Comparison of ENCODE assay signal across 1 cellular context in the genomic region with DNA sequence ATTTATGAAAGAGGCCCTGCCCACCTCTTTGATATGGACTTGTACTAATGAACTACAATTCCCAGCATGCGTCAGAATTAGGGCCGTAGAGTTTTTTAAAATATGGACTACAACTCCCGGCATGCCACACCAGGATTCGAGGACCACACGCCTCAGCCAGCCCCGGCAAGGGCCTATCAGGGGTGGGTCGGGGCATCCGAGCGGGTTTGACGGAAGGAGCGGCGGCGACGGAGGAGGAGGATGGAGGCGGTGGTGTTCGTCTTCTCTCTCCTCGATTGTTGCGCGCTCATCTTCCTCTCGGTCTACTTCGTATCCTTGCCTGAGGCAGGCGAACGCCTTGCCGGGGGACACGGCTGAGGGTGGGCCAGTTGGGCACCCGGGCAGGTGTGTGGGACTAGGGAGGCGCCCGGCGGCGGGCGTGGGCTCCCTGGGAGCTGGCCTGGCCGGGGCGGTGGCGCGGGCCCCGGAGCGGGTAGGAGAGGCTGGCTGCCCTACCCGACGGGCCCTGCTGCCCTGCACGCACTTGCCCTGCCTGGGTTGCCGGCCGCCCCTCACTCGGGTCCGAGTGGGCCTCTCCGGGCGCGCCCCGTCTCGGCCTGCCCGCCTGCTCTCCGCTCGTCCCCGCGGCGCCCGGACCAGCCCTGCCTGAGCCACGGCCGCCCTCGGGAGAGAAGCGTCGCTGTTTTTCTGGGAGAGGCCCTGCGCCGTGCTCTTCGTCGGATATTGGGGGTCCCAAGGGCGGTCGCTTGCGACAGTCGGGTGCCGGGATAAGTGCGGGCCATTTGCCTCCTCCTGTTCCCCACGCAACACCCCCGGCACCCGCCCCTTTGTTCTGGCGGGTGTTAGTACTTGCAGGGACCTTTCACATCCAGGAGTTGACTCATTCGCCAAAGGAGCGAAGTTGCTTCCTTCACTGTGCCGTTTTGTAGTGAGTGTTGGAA.
TF ChIP-seq lines count a peak whose summit lies in the region.

A gene (plus strand): TSS at position 195 of the 941 bp plus-strand sequence. CDS start 46 bp downstream, at position 241.

TF ChIP-seq in HepG2, 621 proteins besides CTCF, POLR2A, EP300 and RAD21 (continued from another document and continues in another):
- TF ChIP-seq, protein P1, sequence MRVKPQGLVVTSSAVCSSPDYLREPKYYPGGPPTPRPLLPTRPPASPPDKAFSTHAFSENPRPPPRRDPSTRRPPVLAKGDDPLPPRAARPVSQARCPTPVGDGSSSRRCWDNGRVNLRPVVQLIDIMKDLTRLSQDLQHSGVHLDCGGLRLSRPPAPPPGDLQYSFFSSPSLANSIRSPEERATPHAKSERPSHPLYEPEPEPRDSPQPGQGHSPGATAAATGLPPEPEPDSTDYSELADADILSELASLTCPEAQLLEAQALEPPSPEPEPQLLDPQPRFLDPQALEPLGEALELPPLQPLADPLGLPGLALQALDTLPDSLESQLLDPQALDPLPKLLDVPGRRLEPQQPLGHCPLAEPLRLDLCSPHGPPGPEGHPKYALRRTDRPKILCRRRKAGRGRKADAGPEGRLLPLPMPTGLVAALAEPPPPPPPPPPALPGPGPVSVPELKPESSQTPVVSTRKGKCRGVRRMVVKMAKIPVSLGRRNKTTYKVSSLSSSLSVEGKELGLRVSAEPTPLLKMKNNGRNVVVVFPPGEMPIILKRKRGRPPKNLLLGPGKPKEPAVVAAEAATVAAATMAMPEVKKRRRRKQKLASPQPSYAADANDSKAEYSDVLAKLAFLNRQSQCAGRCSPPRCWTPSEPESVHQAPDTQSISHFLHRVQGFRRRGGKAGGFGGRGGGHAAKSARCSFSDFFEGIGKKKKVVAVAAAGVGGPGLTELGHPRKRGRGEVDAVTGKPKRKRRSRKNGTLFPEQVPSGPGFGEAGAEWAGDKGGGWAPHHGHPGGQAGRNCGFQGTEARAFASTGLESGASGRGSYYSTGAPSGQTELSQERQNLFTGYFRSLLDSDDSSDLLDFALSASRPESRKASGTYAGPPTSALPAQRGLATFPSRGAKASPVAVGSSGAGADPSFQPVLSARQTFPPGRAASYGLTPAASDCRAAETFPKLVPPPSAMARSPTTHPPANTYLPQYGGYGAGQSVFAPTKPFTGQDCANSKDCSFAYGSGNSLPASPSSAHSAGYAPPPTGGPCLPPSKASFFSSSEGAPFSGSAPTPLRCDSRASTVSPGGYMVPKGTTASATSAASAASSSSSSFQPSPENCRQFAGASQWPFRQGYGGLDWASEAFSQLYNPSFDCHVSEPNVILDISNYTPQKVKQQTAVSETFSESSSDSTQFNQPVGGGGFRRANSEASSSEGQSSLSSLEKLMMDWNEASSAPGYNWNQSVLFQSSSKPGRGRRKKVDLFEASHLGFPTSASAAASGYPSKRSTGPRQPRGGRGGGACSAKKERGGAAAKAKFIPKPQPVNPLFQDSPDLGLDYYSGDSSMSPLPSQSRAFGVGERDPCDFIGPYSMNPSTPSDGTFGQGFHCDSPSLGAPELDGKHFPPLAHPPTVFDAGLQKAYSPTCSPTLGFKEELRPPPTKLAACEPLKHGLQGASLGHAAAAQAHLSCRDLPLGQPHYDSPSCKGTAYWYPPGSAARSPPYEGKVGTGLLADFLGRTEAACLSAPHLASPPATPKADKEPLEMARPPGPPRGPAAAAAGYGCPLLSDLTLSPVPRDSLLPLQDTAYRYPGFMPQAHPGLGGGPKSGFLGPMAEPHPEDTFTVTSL (CRISPR knock-in tag; IDR thresholded peaks at IDR 0.05; ENCODE audit: borderline replicate concordance), result no peak; the same call in 1 of the 2 replicates
- TF ChIP-seq ZNF788 (CRISPR knock-in tag; IDR thresholded peaks at IDR 0.05; ENCODE audit: borderline replicate concordance) (peak; percentile 40; the same call in 1 of the 2 replicates), BHLHE40 (IDR thresholded peaks at IDR 0.05; ENCODE audit: low read length) (no peak), ZNF816 (CRISPR knock-in tag; IDR thresholded peaks at IDR 0.05; ENCODE audit: borderline replicate concordance) (no peak), SMAD1 (CRISPR knock-in tag; IDR thresholded peaks at IDR 0.05; ENCODE audit: borderline replicate concordance, low read depth) (peak; percentile 24; the same call in 1 of the 2 replicates), PCBP2 (optimal IDR thresholded peaks at IDR 0.05; ENCODE audit: low read depth, low read length, poor library complexity, severe bottlenecking) (no peak), ETV5 (CRISPR knock-in tag; IDR thresholded peaks at IDR 0.05; ENCODE audit: borderline replicate concordance) (no peak; the same call in 1 of the 2 replicates), ZNF138 (CRISPR knock-in tag; IDR thresholded peaks at IDR 0.05; ENCODE audit: low read depth) (no peak), FIP1L1 (IDR thresholded peaks at IDR 0.05; ENCODE audit: borderline replicate concordance, insufficient read depth, low read depth, low read length) (no peak), ZSCAN29 (CRISPR knock-in tag; conservative IDR thresholded peaks at IDR 0.05) (no peak), ZNF234 (CRISPR knock-in tag; conservative IDR thresholded peaks at IDR 0.05) (0 out of 2 replicates have a peak, but pooled peaks have one; percentile 37), STAG1 (CRISPR knock-in tag; IDR thresholded peaks at IDR 0.05) (no peak), FOXM1 (CRISPR knock-in tag; IDR thresholded peaks at IDR 0.05) (peak; percentile 16; the same call in 1 of the 2 replicates), NFKB2 (CRISPR knock-in tag; IDR thresholded peaks at IDR 0.05; ENCODE audit: borderline replicate concordance) (peak; percentile 50; the same call in 1 of the 2 replicates), ZNF777 (CRISPR knock-in tag; IDR thresholded peaks at IDR 0.05) (peak; percentile 94), TP53 (CRISPR knock-in tag; conservative IDR thresholded peaks at IDR 0.05) (no peak), ZNF703 (CRISPR knock-in tag; IDR thresholded peaks at IDR 0.05; ENCODE audit: borderline replicate concordance) (no peak), ZNF33B (CRISPR knock-in tag; IDR thresholded peaks at IDR 0.05) (peak; percentile 32; the same call in 1 of the 2 replicates), ESRRA (CRISPR knock-in tag; IDR thresholded peaks at IDR 0.05; ENCODE audit: low read depth) (no peak), KLF16 (CRISPR knock-in tag; IDR thresholded peaks at IDR 0.05) (0 out of 4 replicates have a peak, but pooled peaks of 1 of the 2 experiments have one; percentile 32), ZNF839 (CRISPR knock-in tag; IDR thresholded peaks at IDR 0.05; ENCODE audit: borderline replicate concordance) (no peak), KDM4B (CRISPR knock-in tag; IDR thresholded peaks at IDR 0.05) (0 out of 2 replicates have a peak, but pooled peaks have one; percentile 20), GTF2F1 (IDR thresholded peaks at IDR 0.05; ENCODE audit: low read length) (no peak), FOXJ3 (CRISPR knock-in tag; IDR thresholded peaks at IDR 0.05; ENCODE audit: borderline replicate concordance) (no peak)
- TF ChIP-seq, protein P2, sequence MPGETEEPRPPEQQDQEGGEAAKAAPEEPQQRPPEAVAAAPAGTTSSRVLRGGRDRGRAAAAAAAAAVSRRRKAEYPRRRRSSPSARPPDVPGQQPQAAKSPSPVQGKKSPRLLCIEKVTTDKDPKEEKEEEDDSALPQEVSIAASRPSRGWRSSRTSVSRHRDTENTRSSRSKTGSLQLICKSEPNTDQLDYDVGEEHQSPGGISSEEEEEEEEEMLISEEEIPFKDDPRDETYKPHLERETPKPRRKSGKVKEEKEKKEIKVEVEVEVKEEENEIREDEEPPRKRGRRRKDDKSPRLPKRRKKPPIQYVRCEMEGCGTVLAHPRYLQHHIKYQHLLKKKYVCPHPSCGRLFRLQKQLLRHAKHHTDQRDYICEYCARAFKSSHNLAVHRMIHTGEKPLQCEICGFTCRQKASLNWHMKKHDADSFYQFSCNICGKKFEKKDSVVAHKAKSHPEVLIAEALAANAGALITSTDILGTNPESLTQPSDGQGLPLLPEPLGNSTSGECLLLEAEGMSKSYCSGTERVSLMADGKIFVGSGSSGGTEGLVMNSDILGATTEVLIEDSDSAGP (CRISPR knock-in tag; IDR thresholded peaks at IDR 0.05; ENCODE audit: borderline replicate concordance), result peak; percentile 74; the same call in 1 of the 2 replicates
- TF ChIP-seq, protein P3, sequence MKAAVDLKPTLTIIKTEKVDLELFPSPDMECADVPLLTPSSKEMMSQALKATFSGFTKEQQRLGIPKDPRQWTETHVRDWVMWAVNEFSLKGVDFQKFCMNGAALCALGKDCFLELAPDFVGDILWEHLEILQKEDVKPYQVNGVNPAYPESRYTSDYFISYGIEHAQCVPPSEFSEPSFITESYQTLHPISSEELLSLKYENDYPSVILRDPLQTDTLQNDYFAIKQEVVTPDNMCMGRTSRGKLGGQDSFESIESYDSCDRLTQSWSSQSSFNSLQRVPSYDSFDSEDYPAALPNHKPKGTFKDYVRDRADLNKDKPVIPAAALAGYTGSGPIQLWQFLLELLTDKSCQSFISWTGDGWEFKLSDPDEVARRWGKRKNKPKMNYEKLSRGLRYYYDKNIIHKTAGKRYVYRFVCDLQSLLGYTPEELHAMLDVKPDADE (CRISPR knock-in tag; IDR thresholded peaks at IDR 0.05), result no peak
- TF ChIP-seq, protein P4, sequence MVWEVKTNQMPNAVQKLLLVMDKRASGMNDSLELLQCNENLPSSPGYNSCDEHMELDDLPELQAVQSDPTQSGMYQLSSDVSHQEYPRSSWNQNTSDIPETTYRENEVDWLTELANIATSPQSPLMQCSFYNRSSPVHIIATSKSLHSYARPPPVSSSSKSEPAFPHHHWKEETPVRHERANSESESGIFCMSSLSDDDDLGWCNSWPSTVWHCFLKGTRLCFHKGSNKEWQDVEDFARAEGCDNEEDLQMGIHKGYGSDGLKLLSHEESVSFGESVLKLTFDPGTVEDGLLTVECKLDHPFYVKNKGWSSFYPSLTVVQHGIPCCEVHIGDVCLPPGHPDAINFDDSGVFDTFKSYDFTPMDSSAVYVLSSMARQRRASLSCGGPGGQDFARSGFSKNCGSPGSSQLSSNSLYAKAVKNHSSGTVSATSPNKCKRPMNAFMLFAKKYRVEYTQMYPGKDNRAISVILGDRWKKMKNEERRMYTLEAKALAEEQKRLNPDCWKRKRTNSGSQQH (CRISPR knock-in tag; IDR thresholded peaks at IDR 0.05; ENCODE audit: low read depth), result peak; percentile 28; the same call in 1 of the 2 replicates
- TF ChIP-seq, protein P5, sequence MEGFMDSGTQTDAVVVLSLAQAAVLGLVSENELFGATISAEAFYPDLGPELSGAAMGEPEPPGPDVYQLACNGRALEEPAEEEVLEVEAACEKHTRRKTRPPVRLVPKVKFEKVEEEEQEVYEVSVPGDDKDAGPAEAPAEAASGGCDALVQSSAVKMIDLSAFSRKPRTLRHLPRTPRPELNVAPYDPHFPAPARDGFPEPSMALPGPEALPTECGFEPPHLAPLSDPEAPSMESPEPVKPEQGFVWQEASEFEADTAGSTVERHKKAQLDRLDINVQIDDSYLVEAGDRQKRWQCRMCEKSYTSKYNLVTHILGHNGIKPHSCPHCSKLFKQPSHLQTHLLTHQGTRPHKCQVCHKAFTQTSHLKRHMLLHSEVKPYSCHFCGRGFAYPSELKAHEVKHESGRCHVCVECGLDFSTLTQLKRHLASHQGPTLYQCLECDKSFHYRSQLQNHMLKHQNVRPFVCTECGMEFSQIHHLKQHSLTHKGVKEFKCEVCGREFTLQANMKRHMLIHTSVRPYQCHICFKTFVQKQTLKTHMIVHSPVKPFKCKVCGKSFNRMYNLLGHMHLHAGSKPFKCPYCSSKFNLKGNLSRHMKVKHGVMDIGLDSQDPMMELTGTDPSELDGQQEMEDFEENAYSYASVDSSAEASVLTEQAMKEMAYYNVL (CRISPR knock-in tag; IDR thresholded peaks at IDR 0.05; ENCODE audit: borderline replicate concordance), result no peak
- TF ChIP-seq, protein P6, sequence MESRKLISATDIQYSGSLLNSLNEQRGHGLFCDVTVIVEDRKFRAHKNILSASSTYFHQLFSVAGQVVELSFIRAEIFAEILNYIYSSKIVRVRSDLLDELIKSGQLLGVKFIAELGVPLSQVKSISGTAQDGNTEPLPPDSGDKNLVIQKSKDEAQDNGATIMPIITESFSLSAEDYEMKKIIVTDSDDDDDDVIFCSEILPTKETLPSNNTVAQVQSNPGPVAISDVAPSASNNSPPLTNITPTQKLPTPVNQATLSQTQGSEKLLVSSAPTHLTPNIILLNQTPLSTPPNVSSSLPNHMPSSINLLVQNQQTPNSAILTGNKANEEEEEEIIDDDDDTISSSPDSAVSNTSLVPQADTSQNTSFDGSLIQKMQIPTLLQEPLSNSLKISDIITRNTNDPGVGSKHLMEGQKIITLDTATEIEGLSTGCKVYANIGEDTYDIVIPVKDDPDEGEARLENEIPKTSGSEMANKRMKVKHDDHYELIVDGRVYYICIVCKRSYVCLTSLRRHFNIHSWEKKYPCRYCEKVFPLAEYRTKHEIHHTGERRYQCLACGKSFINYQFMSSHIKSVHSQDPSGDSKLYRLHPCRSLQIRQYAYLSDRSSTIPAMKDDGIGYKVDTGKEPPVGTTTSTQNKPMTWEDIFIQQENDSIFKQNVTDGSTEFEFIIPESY (CRISPR knock-in tag; IDR thresholded peaks at IDR 0.05), result no peak
- TF ChIP-seq, protein P7, sequence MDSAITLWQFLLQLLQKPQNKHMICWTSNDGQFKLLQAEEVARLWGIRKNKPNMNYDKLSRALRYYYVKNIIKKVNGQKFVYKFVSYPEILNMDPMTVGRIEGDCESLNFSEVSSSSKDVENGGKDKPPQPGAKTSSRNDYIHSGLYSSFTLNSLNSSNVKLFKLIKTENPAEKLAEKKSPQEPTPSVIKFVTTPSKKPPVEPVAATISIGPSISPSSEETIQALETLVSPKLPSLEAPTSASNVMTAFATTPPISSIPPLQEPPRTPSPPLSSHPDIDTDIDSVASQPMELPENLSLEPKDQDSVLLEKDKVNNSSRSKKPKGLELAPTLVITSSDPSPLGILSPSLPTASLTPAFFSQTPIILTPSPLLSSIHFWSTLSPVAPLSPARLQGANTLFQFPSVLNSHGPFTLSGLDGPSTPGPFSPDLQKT (CRISPR knock-in tag; IDR thresholded peaks at IDR 0.05; ENCODE audit: borderline replicate concordance), result no peak
- TF ChIP-seq, protein P8, sequence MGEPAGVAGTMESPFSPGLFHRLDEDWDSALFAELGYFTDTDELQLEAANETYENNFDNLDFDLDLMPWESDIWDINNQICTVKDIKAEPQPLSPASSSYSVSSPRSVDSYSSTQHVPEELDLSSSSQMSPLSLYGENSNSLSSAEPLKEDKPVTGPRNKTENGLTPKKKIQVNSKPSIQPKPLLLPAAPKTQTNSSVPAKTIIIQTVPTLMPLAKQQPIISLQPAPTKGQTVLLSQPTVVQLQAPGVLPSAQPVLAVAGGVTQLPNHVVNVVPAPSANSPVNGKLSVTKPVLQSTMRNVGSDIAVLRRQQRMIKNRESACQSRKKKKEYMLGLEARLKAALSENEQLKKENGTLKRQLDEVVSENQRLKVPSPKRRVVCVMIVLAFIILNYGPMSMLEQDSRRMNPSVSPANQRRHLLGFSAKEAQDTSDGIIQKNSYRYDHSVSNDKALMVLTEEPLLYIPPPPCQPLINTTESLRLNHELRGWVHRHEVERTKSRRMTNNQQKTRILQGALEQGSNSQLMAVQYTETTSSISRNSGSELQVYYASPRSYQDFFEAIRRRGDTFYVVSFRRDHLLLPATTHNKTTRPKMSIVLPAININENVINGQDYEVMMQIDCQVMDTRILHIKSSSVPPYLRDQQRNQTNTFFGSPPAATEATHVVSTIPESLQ (CRISPR knock-in tag; conservative IDR thresholded peaks at IDR 0.05), result 0 out of 2 replicates have a peak, but pooled peaks have one; percentile 69
